25 cellular contexts compared by ENCODE assay signal in the genomic region with DNA sequence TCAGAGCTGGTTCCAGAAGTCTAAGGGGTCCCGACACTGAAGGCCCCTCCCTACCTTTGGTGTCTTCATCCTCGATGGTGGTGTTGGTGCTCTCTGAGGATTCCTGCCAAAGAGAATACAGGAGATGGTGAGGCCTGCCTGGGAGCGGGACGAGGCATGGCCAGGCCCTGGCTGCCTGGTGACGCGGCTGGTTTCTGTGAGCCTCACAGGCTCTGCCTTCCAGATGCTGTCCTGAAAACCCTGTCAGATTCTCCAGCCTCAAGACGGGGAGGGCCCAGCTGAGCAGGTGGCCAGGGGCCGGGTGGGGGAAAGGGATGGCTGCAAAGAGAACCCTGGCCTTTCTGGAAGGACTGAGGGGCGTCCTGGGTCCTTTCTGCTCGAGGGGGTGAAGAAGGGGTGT. TPM values are rescaled to one million over a fixed set of nuclear protein-coding genes. Genes with fewer than 3 reads are reported as not detected.
"Had no signal": no experiment of that assay in that cellular context is flagged by ENCODE, and none has a peak within 500 bp of the region (broad histone marks: within the 10 kb centered on the region; RNA-seq: fewer than 3 reads in every experiment).

No MANE protein-coding gene starts in this region.

- H3K9ac ChIP-seq: SK-N-SH had no signal

- H3K27ac ChIP-seq: HL-60, RWPE1 had no signal

- ATAC-seq: Panc1, PC-3 had no signal

- H3K4me2 ChIP-seq: SK-N-SH had no signal

- DNase-seq: KBM-7, MV-4-11, NCI-H1048, NCI-H1105, NCI-H1417, NCI-H1436 treated with DMSO at 0.1 percent for 48 hours, NCI-H1694, NCI-H187 treated with DMSO at 0.1 percent for 48 hours, NCI-H2029 treated with DMSO at 0.1 percent for 48 hours, NCI-H2171 treated with DMSO at 0.1 percent for 48 hours, NCI-H345, NCI-H446 treated with DMSO at 0.1 percent for 48 hours, NCI-H510A treated with DMSO at 0.1 percent for 48 hours, NCI-H526, PC-3, SHP77, SK-N-SH, SW 1271 had no signal

- H3K9me3 ChIP-seq: SK-N-SH had no signal

RNA-seq across cellular contexts. Expression of gene SLC6A7, which starts 48.8 kb away (rescaled TPM):
- total RNA-seq: LHCN-M2, MCF 10A, OCI-LY7, SK-MEL-5 had no signal
- polyA plus RNA-seq: SK-N-SH had no signal

RNA-seq across cellular contexts. Expression of gene CAMK2A, which starts 50.9 kb away (rescaled TPM):
- total RNA-seq: MCF 10A, OCI-LY7, SK-MEL-5 had no signal
